Comparison of ENCODE assay signal across 1 cellular context in the genomic region with DNA sequence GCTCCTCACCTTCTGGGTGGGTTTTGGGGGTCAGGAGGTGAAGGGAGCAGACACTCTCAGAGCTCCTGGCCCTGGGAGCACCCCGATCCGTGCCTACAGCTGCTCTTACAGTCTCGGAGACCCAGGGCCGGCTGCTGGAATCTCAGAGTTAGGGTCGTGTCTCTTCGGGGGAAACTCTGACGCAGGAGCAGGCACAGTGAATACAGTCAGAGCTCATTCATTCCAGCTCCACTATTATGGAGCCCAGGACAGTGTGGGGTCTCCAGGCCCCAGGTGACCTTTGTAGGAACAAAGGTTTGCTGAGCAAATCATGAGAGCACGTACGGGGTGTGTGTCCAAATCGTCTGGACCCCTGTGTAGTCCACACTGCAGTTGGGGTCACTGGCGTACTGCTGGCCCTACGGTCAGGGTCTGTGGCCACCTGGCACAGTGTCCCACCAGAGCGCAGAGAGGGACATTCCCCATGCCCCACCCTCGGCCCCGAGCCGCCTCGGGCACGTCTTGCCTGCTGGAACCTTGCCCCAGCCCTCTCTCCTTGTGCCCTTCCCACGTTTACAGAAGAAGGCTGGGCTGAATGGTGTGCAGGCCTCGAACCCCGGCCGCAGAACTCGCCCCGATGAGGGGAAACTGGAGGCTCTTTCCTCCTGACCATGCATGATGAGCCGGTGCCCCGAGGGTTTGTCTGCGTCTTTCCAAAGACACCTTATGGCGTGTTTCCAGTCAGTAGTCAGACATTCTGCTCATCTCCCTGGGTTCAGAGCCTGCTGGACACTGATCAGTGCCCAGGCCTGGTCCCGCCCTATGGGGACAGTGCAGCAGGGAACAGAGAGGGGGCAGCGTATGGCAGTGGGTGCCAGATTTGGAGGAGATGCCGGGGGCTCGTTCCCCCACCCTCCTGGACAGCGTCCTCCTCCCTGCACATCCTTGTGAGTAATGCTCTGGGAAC.
TF ChIP-seq lines count a peak whose summit lies in the region.

No MANE protein-coding gene starts in this region.

TF ChIP-seq in HepG2, 621 proteins besides CTCF, POLR2A, EP300 and RAD21 (continued from another document):
- TF ChIP-seq, protein P1, sequence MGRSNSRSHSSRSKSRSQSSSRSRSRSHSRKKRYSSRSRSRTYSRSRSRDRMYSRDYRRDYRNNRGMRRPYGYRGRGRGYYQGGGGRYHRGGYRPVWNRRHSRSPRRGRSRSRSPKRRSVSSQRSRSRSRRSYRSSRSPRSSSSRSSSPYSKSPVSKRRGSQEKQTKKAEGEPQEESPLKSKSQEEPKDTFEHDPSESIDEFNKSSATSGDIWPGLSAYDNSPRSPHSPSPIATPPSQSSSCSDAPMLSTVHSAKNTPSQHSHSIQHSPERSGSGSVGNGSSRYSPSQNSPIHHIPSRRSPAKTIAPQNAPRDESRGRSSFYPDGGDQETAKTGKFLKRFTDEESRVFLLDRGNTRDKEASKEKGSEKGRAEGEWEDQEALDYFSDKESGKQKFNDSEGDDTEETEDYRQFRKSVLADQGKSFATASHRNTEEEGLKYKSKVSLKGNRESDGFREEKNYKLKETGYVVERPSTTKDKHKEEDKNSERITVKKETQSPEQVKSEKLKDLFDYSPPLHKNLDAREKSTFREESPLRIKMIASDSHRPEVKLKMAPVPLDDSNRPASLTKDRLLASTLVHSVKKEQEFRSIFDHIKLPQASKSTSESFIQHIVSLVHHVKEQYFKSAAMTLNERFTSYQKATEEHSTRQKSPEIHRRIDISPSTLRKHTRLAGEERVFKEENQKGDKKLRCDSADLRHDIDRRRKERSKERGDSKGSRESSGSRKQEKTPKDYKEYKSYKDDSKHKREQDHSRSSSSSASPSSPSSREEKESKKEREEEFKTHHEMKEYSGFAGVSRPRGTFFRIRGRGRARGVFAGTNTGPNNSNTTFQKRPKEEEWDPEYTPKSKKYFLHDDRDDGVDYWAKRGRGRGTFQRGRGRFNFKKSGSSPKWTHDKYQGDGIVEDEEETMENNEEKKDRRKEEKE (IDR thresholded peaks at IDR 0.05): no peak
- TF ChIP-seq ZNF572 (CRISPR knock-in tag; IDR thresholded peaks at IDR 0.05) (no peak), MXI1 (IDR thresholded peaks at IDR 0.05; ENCODE audit: borderline replicate concordance, low read depth, low read length) (no peak), CBX5 (CRISPR knock-in tag; IDR thresholded peaks at IDR 0.05; ENCODE audit: borderline replicate concordance) (no peak), ZNF563 (CRISPR knock-in tag; IDR thresholded peaks at IDR 0.05) (no peak), SOX13 (IDR thresholded peaks at IDR 0.05) (no peak), SOX13 (CRISPR knock-in tag; conservative IDR thresholded peaks at IDR 0.05 in 1 of 2, IDR thresholded peaks at IDR 0.05 in 1 of 2) (no peak), XRCC5 (optimal IDR thresholded peaks at IDR 0.05; ENCODE audit: low read length) (no peak), JARID2 (CRISPR knock-in tag; IDR thresholded peaks at IDR 0.05; ENCODE audit: insufficient replicate concordance) (no peak), AGO2 (optimal IDR thresholded peaks at IDR 0.05; ENCODE audit: low read depth, low read length) (no peak)
- TF ChIP-seq, protein P2, sequence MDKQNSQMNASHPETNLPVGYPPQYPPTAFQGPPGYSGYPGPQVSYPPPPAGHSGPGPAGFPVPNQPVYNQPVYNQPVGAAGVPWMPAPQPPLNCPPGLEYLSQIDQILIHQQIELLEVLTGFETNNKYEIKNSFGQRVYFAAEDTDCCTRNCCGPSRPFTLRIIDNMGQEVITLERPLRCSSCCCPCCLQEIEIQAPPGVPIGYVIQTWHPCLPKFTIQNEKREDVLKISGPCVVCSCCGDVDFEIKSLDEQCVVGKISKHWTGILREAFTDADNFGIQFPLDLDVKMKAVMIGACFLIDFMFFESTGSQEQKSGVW (CRISPR knock-in tag; IDR thresholded peaks at IDR 0.05; ENCODE audit: borderline replicate concordance): no peak
- TF ChIP-seq, protein P3, sequence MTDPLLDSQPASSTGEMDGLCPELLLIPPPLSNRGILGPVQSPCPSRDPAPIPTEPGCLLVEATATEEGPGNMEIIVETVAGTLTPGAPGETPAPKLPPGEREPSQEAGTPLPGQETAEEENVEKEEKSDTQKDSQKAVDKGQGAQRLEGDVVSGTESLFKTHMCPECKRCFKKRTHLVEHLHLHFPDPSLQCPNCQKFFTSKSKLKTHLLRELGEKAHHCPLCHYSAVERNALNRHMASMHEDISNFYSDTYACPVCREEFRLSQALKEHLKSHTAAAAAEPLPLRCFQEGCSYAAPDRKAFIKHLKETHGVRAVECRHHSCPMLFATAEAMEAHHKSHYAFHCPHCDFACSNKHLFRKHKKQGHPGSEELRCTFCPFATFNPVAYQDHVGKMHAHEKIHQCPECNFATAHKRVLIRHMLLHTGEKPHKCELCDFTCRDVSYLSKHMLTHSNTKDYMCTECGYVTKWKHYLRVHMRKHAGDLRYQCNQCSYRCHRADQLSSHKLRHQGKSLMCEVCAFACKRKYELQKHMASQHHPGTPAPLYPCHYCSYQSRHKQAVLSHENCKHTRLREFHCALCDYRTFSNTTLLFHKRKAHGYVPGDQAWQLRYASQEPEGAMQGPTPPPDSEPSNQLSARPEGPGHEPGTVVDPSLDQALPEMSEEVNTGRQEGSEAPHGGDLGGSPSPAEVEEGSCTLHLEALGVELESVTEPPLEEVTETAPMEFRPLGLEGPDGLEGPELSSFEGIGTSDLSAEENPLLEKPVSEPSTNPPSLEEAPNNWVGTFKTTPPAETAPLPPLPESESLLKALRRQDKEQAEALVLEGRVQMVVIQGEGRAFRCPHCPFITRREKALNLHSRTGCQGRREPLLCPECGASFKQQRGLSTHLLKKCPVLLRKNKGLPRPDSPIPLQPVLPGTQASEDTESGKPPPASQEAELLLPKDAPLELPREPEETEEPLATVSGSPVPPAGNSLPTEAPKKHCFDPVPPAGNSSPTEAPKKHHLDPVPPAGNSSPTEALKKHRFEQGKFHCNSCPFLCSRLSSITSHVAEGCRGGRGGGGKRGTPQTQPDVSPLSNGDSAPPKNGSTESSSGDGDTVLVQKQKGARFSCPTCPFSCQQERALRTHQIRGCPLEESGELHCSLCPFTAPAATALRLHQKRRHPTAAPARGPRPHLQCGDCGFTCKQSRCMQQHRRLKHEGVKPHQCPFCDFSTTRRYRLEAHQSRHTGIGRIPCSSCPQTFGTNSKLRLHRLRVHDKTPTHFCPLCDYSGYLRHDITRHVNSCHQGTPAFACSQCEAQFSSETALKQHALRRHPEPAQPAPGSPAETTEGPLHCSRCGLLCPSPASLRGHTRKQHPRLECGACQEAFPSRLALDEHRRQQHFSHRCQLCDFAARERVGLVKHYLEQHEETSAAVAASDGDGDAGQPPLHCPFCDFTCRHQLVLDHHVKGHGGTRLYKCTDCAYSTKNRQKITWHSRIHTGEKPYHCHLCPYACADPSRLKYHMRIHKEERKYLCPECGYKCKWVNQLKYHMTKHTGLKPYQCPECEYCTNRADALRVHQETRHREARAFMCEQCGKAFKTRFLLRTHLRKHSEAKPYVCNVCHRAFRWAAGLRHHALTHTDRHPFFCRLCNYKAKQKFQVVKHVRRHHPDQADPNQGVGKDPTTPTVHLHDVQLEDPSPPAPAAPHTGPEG (CRISPR knock-in tag; IDR thresholded peaks at IDR 0.05): no peak
